8 cellular contexts compared by ENCODE assay signal in genomic region chr1:182615468-182616129, GRCh38. TPM values are rescaled to one million over a fixed set of nuclear protein-coding genes. Genes with fewer than 3 reads are reported as not detected.
A peak's percentile ranks its signal among the peaks of the same experiment; 100 is the strongest.
DNase-seq lines count a peak whose midpoint lies in the region; FAIRE-seq and TF ChIP-seq lines count a peak whose summit lies in the region.

No MANE protein-coding gene starts in this region.

- TF ChIP-seq CTCF in HEK293 (tag by site-specific recombination; IDR thresholded peaks at IDR 0.05), result no peak
- no peak for TF ChIP-seq CTCF in fibroblast of mammary gland (conservative IDR thresholded peaks at IDR 0.05; ENCODE audit: control insufficient read depth, insufficient read depth, low read depth, low read length)
- TF ChIP-seq CTCF in neural progenitor cell (IDR thresholded peaks at IDR 0.05), result no peak

- no peaks in the 10 kb centered on the region for H3K36me3 ChIP-seq in HEK293 (ENCODE audit: control insufficient read depth in 2 of 2, insufficient read depth in 1 of 2, low read length in 2 of 2)
- H3K36me3 ChIP-seq in neural progenitor cell, result no peaks in the 10 kb centered on the region

- peak overlapping the region; percentile 84 for H3K4me3 Mint-ChIP-seq in neural progenitor cell

- no peaks in the 10 kb centered on the region for H4K20me1 ChIP-seq in neural progenitor cell (ENCODE audit: low read depth)

- peaks cover 55% of the 10 kb centered on the region for H3F3A ChIP-seq in neural progenitor cell (ENCODE audit: low read depth)

- H3K9me3 Mint-ChIP-seq in neural progenitor cell, result peaks cover 5% of the 10 kb centered on the region

- no peaks in the 10 kb centered on the region for H3K79me2 ChIP-seq in neural progenitor cell (ENCODE audit: low read depth)

- CTCF ChIA-PET in HEK293 (lab: Yijun Ruan, JAX), result interaction anchor here (0.6 to 6.1 kb wide), 7 partner anchors 11 to 171 kb away, joined by 3 to 41 read pairs (median 6); no protein-coding TSS in a partner anchor

- H3K27me3 ChIP-seq in neural progenitor cell, result peaks cover 21% of the 10 kb centered on the region

- peaks cover 76% of the 10 kb centered on the region for H3K4me1 Mint-ChIP-seq in neural progenitor cell

- no peak for DNase-seq in GM12891 (ENCODE audit: insufficient read length, low spot score)
- DNase-seq in NCI-H2107 treated with DMSO at 0.1 percent for 48 hours (lab: John Stamatoyannopoulos, UW; ENCODE audit: unreplicated experiment), result peak; percentile 93
- DNase-seq in activated CD8-positive, alpha-beta memory T cell treated with anti-CD3 and anti-CD28 coated beads, Interleukin-2, amount 50 U/mL, for 48 hours, result peak; percentile 75
- DNase-seq in fibroblast of mammary gland (ENCODE audit: low read depth), result peak; percentile 47
- peak; percentile 86 for DNase-seq in neural progenitor cell (ENCODE audit: low spot score)
- DNase-seq in NOMO-1 treated with dmso at 0.1 percent for 144 hours (lab: John Stamatoyannopoulos, UW; ENCODE audit: unreplicated experiment), result no peak
- DNase-seq in NAMALWA (ENCODE audit: low spot score), result no peak

- H3K27me3 Mint-ChIP-seq in neural progenitor cell (ENCODE audit: insufficient read depth, low read depth), result peaks cover 26% of the 10 kb centered on the region

- peak overlapping the region; percentile 43 for H3K4me3 ChIP-seq in HEK293 (ENCODE audit: low read depth, low read length)
- peak overlapping the region; percentile 22 for H3K4me3 ChIP-seq in fibroblast of mammary gland (ENCODE audit: control insufficient read depth, low read depth, low read length)
- peak overlapping the region; percentile 46 for H3K4me3 ChIP-seq in neural progenitor cell

- peak overlapping the region; percentile 16 for H2AFZ ChIP-seq in neural progenitor cell (replicated peaks)

- H3K9me3 ChIP-seq in HEK293 (ENCODE audit: control insufficient read depth, insufficient read depth, low read depth, low read length) (no peaks in the 10 kb centered on the region), neural progenitor cell (ENCODE audit: low read depth) (no peaks in the 10 kb centered on the region)

- H3K27ac ChIP-seq in HEK293 (ENCODE audit: extremely low read depth, low read depth, low read length) (peak overlapping the region; percentile 98), neural progenitor cell (peak overlapping the region; percentile 85)

- H3K4me1 ChIP-seq in HEK293 (ENCODE audit: control insufficient read depth, insufficient read depth, low read length), result peaks cover 34% of the 10 kb centered on the region
- peaks cover 76% of the 10 kb centered on the region for H3K4me1 ChIP-seq in neural progenitor cell

- TF ChIP-seq POLR2A in GM12891 (IDR thresholded peaks at IDR 0.05; ENCODE audit: low read depth, low read length), result 0 out of 2 replicates have a peak, but pooled peaks have one; percentile 11

- peak overlapping the region; percentile 72 for H3K4me2 ChIP-seq in neural progenitor cell

- peak; percentile 31 for FAIRE-seq in GM12891 (lab: Jason Lieb, UNC)

- H3K27ac Mint-ChIP-seq in neural progenitor cell, result peak overlapping the region; percentile 75

- no peak overlapping the region for H3K9ac ChIP-seq in neural progenitor cell

- H3K36me3 Mint-ChIP-seq in neural progenitor cell, result no peaks in the 10 kb centered on the region

- POLR2A ChIA-PET in HEK293 (lab: Yijun Ruan, JAX), result interaction anchor here (1.0 to 2.5 kb wide), 6 partner anchors 9 to 167 kb away, joined by 3 to 11 read pairs (median 4); partner anchors contain the start of gene RGS16

TF ChIP-seq in GM12891, 5 proteins besides CTCF, POLR2A, EP300 and RAD21:
- TF ChIP-seq POU2F2 (IDR thresholded peaks at IDR 0.05; ENCODE audit: low read depth, low read length) (no peak), POLR2AphosphoS5 (IDR thresholded peaks at IDR 0.05; ENCODE audit: low read depth, low read length) (no peak; the same call in 1 of the 2 replicates), SPI1 (IDR thresholded peaks at IDR 0.05; ENCODE audit: low read depth, low read length) (no peak)

TF ChIP-seq in HEK293, 187 proteins besides CTCF, POLR2A, EP300 and RAD21 (continues in another document):
- TF ChIP-seq ZNF26 (tag by site-specific recombination; IDR thresholded peaks at IDR 0.05), result no peak
- peak; percentile 40; the same call in 1 of the 2 replicates for TF ChIP-seq ZNF639 (tag by site-specific recombination; IDR thresholded peaks at IDR 0.05)
- TF ChIP-seq ZBTB44 (tag by site-specific recombination; IDR thresholded peaks at IDR 0.05), result peak; percentile 9; the same call in 1 of the 2 replicates
- TF ChIP-seq SALL2 (tag by site-specific recombination; IDR thresholded peaks at IDR 0.05; ENCODE audit: borderline replicate concordance), result no peak
- peak; percentile 73; the same call in 1 of the 2 replicates for TF ChIP-seq FEZF1 (tag by site-specific recombination; IDR thresholded peaks at IDR 0.05)
- peak; percentile 72 for TF ChIP-seq PRDM10 (tag by site-specific recombination; IDR thresholded peaks at IDR 0.05)
- TF ChIP-seq ZNF76 (tag by site-specific recombination; IDR thresholded peaks at IDR 0.05; ENCODE audit: borderline replicate concordance, low read depth), result peak; percentile 23; the same call in 1 of the 2 replicates
- no peak for TF ChIP-seq ZNF704 (tag by site-specific recombination; IDR thresholded peaks at IDR 0.05)

RNA-seq across cellular contexts. Expression of gene RGS16, which starts 11.4 kb away (rescaled TPM):
- 40.3 TPM for polyA plus RNA-seq in GM12891 (2012; ENCODE audit: low read depth, missing spikeins)
- total RNA-seq in neural progenitor cell (ENCODE audit: low replicate concordance), result 12.5 and 16.4 TPM in 2 replicates

RNA-seq across cellular contexts. Expression of gene RNASEL, which starts 26.5 kb away (rescaled TPM):
- 2.8 TPM for polyA plus RNA-seq in GM12891 (2012; ENCODE audit: low read depth, missing spikeins)
- 3.6 and 6.2 TPM in 2 replicates for total RNA-seq in neural progenitor cell (ENCODE audit: low replicate concordance)

Comparison
In these comparisons a context has a peak if more than half of its experiments do, and no peak if none do; other contexts are left out.
1. DNase-seq: peak in NCI-H2107 treated with DMSO at 0.1 percent for 48 hours (single experiment), activated CD8-positive, alpha-beta memory T cell treated with anti-CD3 and anti-CD28 coated beads, Interleukin-2, amount 50 U/mL, for 48 hours (single experiment), fibroblast of mammary gland (single experiment) and neural progenitor cell (single experiment); none in GM12891 (single experiment), NOMO-1 treated with dmso at 0.1 percent for 144 hours (single experiment) and NAMALWA (single experiment).
2. Peak in every context shown above with its lines, with median percentiles within 50 percentile points of each other: H3K4me3 ChIP-seq.